38 cellular contexts compared by ENCODE assay signal in the genomic region with DNA sequence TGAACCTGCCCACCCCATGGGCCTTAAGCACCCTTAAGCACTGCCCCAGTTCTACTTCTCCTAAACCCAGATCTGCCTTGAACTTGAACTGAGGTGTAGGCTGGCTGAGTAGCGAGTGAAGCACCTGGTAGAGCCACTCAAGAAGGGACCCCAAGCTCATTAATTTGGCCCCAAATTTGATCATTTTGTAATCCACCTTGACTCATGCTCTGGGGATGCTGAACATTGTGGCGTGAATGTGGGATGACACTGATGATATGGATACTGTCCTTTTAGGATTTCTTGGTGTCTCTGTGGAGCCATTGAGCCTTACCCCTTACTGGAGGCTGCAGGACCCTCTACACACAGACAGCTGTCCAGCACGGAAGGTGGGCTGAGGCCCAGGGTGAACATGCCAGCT. TPM values are rescaled to one million over a fixed set of nuclear protein-coding genes. Genes with fewer than 3 reads are reported as not detected.
DNase-seq lines count a peak whose midpoint lies in the region; ATAC-seq, FAIRE-seq and TF ChIP-seq lines count a peak whose summit lies in the region.
"Had no signal": no experiment of that assay in that cellular context is flagged by ENCODE, and none has a peak within 500 bp of the region (broad histone marks: within the 10 kb centered on the region; RNA-seq: fewer than 3 reads in every experiment).

A gene (plus strand): TSS at position 301 of the 400 bp plus-strand sequence. CDS start 91 bp downstream, at position 392.

- in situ Hi-C loops in IMR-90 (cut with MboI; ENCODE audit: low sequenced_read_pairs): no loop called here

- H2AK9ac ChIP-seq in IMR-90 (replicated peaks; ENCODE audit: low read depth, low read length, poor library complexity): peak within 1 kb of the TSS; percentile 42

- no peaks in the 10 kb centered on the region for H3K79me1 ChIP-seq in IMR-90 (ENCODE audit: low read depth in 1 of 2, low read length in 2 of 2)

- TF ChIP-seq RAD21 in IMR-90 (IDR thresholded peaks at IDR 0.05; ENCODE audit: low read length): no peak

- no peak for DNase-seq in IMR-90
- DNase-seq in astrocyte (ENCODE audit: low read depth): no peak
- DNase-seq in osteoblast (ENCODE audit: insufficient read length, low spot score, missing footprints): peak; percentile 48
- DNase-seq in breast epithelium (ENCODE audit: low spot score in 2 of 2): no peak
- no peak for DNase-seq in cerebellar nuclear complex (lab: John Stamatoyannopoulos, UW)
- no peak for DNase-seq in left lobe of liver (ENCODE audit: low spot score)
- DNase-seq: 8988T; ACHN; AML-193; BE2C; C1 segment of cervical spinal cord; Caco-2; Calu3; CD4-positive, alpha-beta memory T cell; CD4-positive, alpha-beta T cell; CD4-positive, CD25-positive, alpha-beta regulatory T cell; CD8-positive, alpha-beta memory T cell; CD8-positive, alpha-beta T cell; COR-L47; DMS 273 treated with DMSO at 0.1 percent for 48 hours; DMS153; DMS53; DMS79; DMS79 treated with DMSO at 0.1 percent for 48 hours; DND-41; EL had no signal

- H3K27me3 ChIP-seq in IMR-90 (ENCODE audit: control insufficient read depth, insufficient read depth, low read length) (no peaks in the 10 kb centered on the region; the same call in 1 of the 2 replicates), astrocyte (ENCODE audit: insufficient read depth, low read length) (no peaks in the 10 kb centered on the region), osteoblast (ENCODE audit: insufficient read depth, low read length) (no peaks in the 10 kb centered on the region), breast epithelium (peaks cover 0 to 3% of the 10 kb centered on the region in 2 donors)
- H3K27me3 ChIP-seq: BE2C had no signal

- no peak within 1 kb of the TSS for H2AK5ac ChIP-seq in IMR-90 (ENCODE audit: low read depth, low read length)

- H3K36me3 ChIP-seq in IMR-90 (ENCODE audit: control insufficient read depth, insufficient read depth, low read length) (no peaks in the 10 kb centered on the region), astrocyte (ENCODE audit: insufficient read depth, low read length) (no peaks in the 10 kb centered on the region), osteoblast (ENCODE audit: insufficient read depth, low read length) (no peaks in the 10 kb centered on the region), breast epithelium (no peaks in the 10 kb centered on the region)
- H3K36me3 ChIP-seq: BE2C; BLaER1; BLaER1 treated with 17β-estradiol and CSF1 and Interleukin-3, amounts not matched to agents 10 nM and 100 nM had no signal

- CTCF ChIA-PET in IMR-90 (lab: Yijun Ruan, JAX): no interaction called here

- intact Hi-C loops in IMR-90 (cut with micrococcal nuclease): no loop called here
- intact Hi-C loops in breast epithelium (cut with DNase I; ENCODE audit: low total_unique reads): no loop called here

- H3K4ac ChIP-seq in IMR-90 (ENCODE audit: low read depth, low read length): no peak within 1 kb of the TSS

- peak; percentile 72 for FAIRE-seq in astrocyte (lab: Jason Lieb, UNC)
- FAIRE-seq: A204.1, A549, D721Med had no signal

- H2AFZ ChIP-seq in IMR-90 (replicated peaks; ENCODE audit: low read length, poor library complexity) (no peak within 1 kb of the TSS), astrocyte (ENCODE audit: low read depth, low read length) (no peak within 1 kb of the TSS), osteoblast (ENCODE audit: low read length) (no peak within 1 kb of the TSS)

- no peaks in the 10 kb centered on the region for H3K9me3 Mint-ChIP-seq in astrocyte (ENCODE audit: unreplicated experiment)
- H3K9me3 Mint-ChIP-seq: CD4-positive, alpha-beta memory T cell; CD4-positive, alpha-beta T cell; CD4-positive, CD25-positive, alpha-beta regulatory T cell; CD8-positive, alpha-beta memory T cell; CD8-positive, alpha-beta T cell had no signal

- no peak within 1 kb of the TSS for H2BK120ac ChIP-seq in IMR-90 (ENCODE audit: low read depth, low read length)

- dilution Hi-C loops in IMR-90 (cut with HindIII; ENCODE audit: low sequenced_read_pairs, unreplicated experiment): no loop called here

- H2BK20ac ChIP-seq in IMR-90 (ENCODE audit: low read depth, low read length): no peak within 1 kb of the TSS

- no peak within 1 kb of the TSS for H4K5ac ChIP-seq in IMR-90 (ENCODE audit: low read depth, low read length)

- H3K14ac ChIP-seq in IMR-90 (replicated peaks; ENCODE audit: low read depth, low read length): no peak within 1 kb of the TSS

- TF ChIP-seq POLR2A in IMR-90 (IDR thresholded peaks at IDR 0.05; ENCODE audit: low read depth, low read length) (no peak), breast epithelium (IDR thresholded peaks at IDR 0.05) (no peak)

- WGBS in IMR-90 (ENCODE audit: extremely low coverage in 2 of 2, insufficient read length in 1 of 2), 2 experiments: no CpG with 5 or more reads among the region's 3 CpGs

- H3K79me2 ChIP-seq in astrocyte (ENCODE audit: insufficient read depth, low read length): no peaks in the 10 kb centered on the region
- H3K79me2 ChIP-seq in osteoblast (ENCODE audit: insufficient read depth, low read length): no peaks in the 10 kb centered on the region

- H3K36me3 Mint-ChIP-seq in astrocyte (ENCODE audit: low read depth, unreplicated experiment): no peaks in the 10 kb centered on the region
- H3K36me3 Mint-ChIP-seq: CD14-positive monocyte; CD4-positive, CD25-positive, alpha-beta regulatory T cell had no signal

- H2BK5ac ChIP-seq in IMR-90 (ENCODE audit: low read depth, low read length, poor library complexity, severe bottlenecking): no peak within 1 kb of the TSS

- H3K23ac ChIP-seq in IMR-90 (ENCODE audit: low read depth, low read length): no peak within 1 kb of the TSS

- ATAC-seq in IMR-90 (ENCODE audit: low read depth) (no peak), left lobe of liver (no peak)
- ATAC-seq: A549; CD8-positive, alpha-beta T cell had no signal

- no peak within 1 kb of the TSS for H3K9ac ChIP-seq in IMR-90 (ENCODE audit: low read depth, low read length)
- H3K9ac ChIP-seq in astrocyte (ENCODE audit: low read length): no peak within 1 kb of the TSS
- H3K9ac ChIP-seq: BLaER1; BLaER1 treated with 17β-estradiol and CSF1 and Interleukin-3, amounts not matched to agents 10 nM and 100 nM had no signal

- no peaks in the 10 kb centered on the region for H3K27me3 Mint-ChIP-seq in astrocyte (ENCODE audit: low read depth, unreplicated experiment)
- H3K27me3 Mint-ChIP-seq: B cell; CD4-positive, alpha-beta memory T cell; CD4-positive, alpha-beta T cell; CD4-positive, CD25-positive, alpha-beta regulatory T cell had no signal

- H3K56ac ChIP-seq in IMR-90 (ENCODE audit: extremely low read depth, insufficient read depth, low read length): no peak within 1 kb of the TSS

- no peaks in the 10 kb centered on the region for H3K9me3 ChIP-seq in IMR-90 (ENCODE audit: control insufficient read depth, insufficient read depth, low read length)
- H3K9me3 ChIP-seq in astrocyte (ENCODE audit: insufficient read depth, low read depth, low read length): no peaks in the 10 kb centered on the region
- H3K9me3 ChIP-seq in osteoblast (ENCODE audit: low read depth, low read length): no peaks in the 10 kb centered on the region
- no peaks in the 10 kb centered on the region for H3K9me3 ChIP-seq in breast epithelium
- H3K9me3 ChIP-seq: A549, BE2C, Caco-2 had no signal

- no peak for TF ChIP-seq CTCF in IMR-90 (conservative IDR thresholded peaks at IDR 0.05; ENCODE audit: low read depth, low read length)
- no peak for TF ChIP-seq CTCF in astrocyte (IDR thresholded peaks at IDR 0.05; ENCODE audit: insufficient read depth, low read depth, low read length)
- TF ChIP-seq CTCF in osteoblast (IDR thresholded peaks at IDR 0.05; ENCODE audit: extremely low read depth, low read depth, low read length): no peak
- TF ChIP-seq CTCF in breast epithelium (IDR thresholded peaks at IDR 0.05): no peak

- H3K4me1 ChIP-seq in IMR-90 (ENCODE audit: control insufficient read depth, insufficient read depth, low read length): no peaks in the 10 kb centered on the region
- H3K4me1 ChIP-seq in astrocyte (ENCODE audit: insufficient read depth, low read length): no peaks in the 10 kb centered on the region
- no peaks in the 10 kb centered on the region for H3K4me1 ChIP-seq in osteoblast (ENCODE audit: insufficient read depth, low read length)
- no peaks in the 10 kb centered on the region for H3K4me1 ChIP-seq in breast epithelium
- H3K4me1 ChIP-seq: A549; BE2C; BLaER1; BLaER1 treated with 17β-estradiol and CSF1 and Interleukin-3, amounts not matched to agents 10 nM and 100 nM; Caco-2 had no signal

- no peak within 1 kb of the TSS for H2BK15ac ChIP-seq in IMR-90 (ENCODE audit: low read depth, low read length)

- H3K18ac ChIP-seq in IMR-90 (ENCODE audit: low read depth, low read length): no peak within 1 kb of the TSS

- no peak within 1 kb of the TSS for H3K27ac Mint-ChIP-seq in astrocyte (ENCODE audit: unreplicated experiment)
- H3K27ac Mint-ChIP-seq: B cell; CD4-positive, alpha-beta T cell; CD8-positive, alpha-beta T cell had no signal

- no peak within 1 kb of the TSS for H3K4me3 Mint-ChIP-seq in astrocyte (ENCODE audit: unreplicated experiment)
- H3K4me3 Mint-ChIP-seq: B cell; CD14-positive monocyte; CD4-positive, alpha-beta memory T cell; CD4-positive, alpha-beta T cell; CD8-positive, alpha-beta memory T cell; CD8-positive, alpha-beta T cell had no signal

- no peaks in the 10 kb centered on the region for H4K20me1 ChIP-seq in IMR-90 (ENCODE audit: insufficient read depth, low read length)
- H4K20me1 ChIP-seq in astrocyte (ENCODE audit: insufficient read depth, low read length): no peaks in the 10 kb centered on the region
- no peaks in the 10 kb centered on the region for H4K20me1 ChIP-seq in osteoblast (ENCODE audit: insufficient read depth, low read length)
- H4K20me1 ChIP-seq: BLaER1; BLaER1 treated with 17β-estradiol and CSF1 and Interleukin-3, amounts not matched to agents 10 nM and 100 nM had no signal

- no peak within 1 kb of the TSS for H3K27ac ChIP-seq in IMR-90 (ENCODE audit: insufficient read depth, low read length)
- no peak within 1 kb of the TSS for H3K27ac ChIP-seq in astrocyte (ENCODE audit: low read depth, low read length)
- no peak within 1 kb of the TSS for H3K27ac ChIP-seq in osteoblast (ENCODE audit: low read depth, low read length)
- H3K27ac ChIP-seq in breast epithelium: no peak within 1 kb of the TSS
- H3K27ac ChIP-seq: 22Rv1; A549; BLaER1; BLaER1 treated with 17β-estradiol and CSF1 and Interleukin-3, amounts not matched to agents 10 nM and 100 nM; C4-2B had no signal

- POLR2A ChIA-PET in IMR-90 (lab: Charles Lee; ENCODE audit: unreplicated experiment): no interaction called here

- H3K4me1 Mint-ChIP-seq in astrocyte (ENCODE audit: low read depth, unreplicated experiment): no peaks in the 10 kb centered on the region

- no peak within 1 kb of the TSS for H4K8ac ChIP-seq in IMR-90 (ENCODE audit: low read depth in 2 of 2, low read length in 2 of 2)

- no TSS peak for BruUV-seq in IMR-90 (replicated peaks; lab: Mats Ljungman, UMichigan)

- no peak within 1 kb of the TSS for H4K91ac ChIP-seq in IMR-90 (ENCODE audit: insufficient read depth, low read depth, low read length)

- H3K4me3 ChIP-seq in IMR-90 (ENCODE audit: insufficient read depth, low read depth, low read length) (no peak within 1 kb of the TSS), astrocyte (ENCODE audit: insufficient read depth, low read depth, low read length) (no peak within 1 kb of the TSS), osteoblast (ENCODE audit: insufficient read depth, low read length) (no peak within 1 kb of the TSS), breast epithelium (no peak within 1 kb of the TSS)
- H3K4me3 ChIP-seq: A549; BLaER1; BLaER1 treated with 17β-estradiol and CSF1 and Interleukin-3, amounts not matched to agents 10 nM and 100 nM had no signal

- peaks cover 6% of the 10 kb centered on the region; the same call in 1 of the 2 replicates for H3K9me1 ChIP-seq in IMR-90 (ENCODE audit: insufficient read depth, low read length)

- H3K4me2 ChIP-seq in IMR-90 (ENCODE audit: low read depth, low read length) (no peak within 1 kb of the TSS), astrocyte (ENCODE audit: low read length) (no peak within 1 kb of the TSS), osteoblast (ENCODE audit: insufficient read depth, low read length) (no peak within 1 kb of the TSS)
- H3K4me2 ChIP-seq: A549; BLaER1; BLaER1 treated with 17β-estradiol and CSF1 and Interleukin-3, amounts not matched to agents 10 nM and 100 nM had no signal

RNA-seq across cellular contexts. Expression of the gene that starts here (rescaled TPM):
- under 0.01 TPM in 1 of 2 replicates, not detected in the other for total RNA-seq in IMR-90 (2012; rRNA removed)
- not detected in 2 replicates for polyA plus RNA-seq in IMR-90 (2012; rRNA removed)
- polyA plus RNA-seq in IMR-90 (2012; cell fraction: cytosol; rRNA removed): not detected in 2 replicates
- not detected in 2 replicates for polyA plus RNA-seq in IMR-90 (2012; cell fraction: nucleus; rRNA removed; ENCODE audit: low replicate concordance)
- 0.17 and 0.54 TPM in 2 replicates for total RNA-seq in astrocyte
- total RNA-seq in osteoblast: under 0.01 TPM in 1 of 2 replicates, not detected in the other
- under 1 TPM in 2 of 3 donors, not detected in 1; 0.29 to 0.33 TPM for total RNA-seq in breast epithelium
- not detected for total RNA-seq in left lobe of liver
- total RNA-seq: A172, A673, Caco-2, Calu3 had no signal
- polyA plus RNA-seq: BJ; CD14-positive monocyte; CD8-positive, alpha-beta memory T cell had no signal

Comparison
In these comparisons a context has a peak if more than half of its experiments do, and no peak if none do; other contexts are left out.
1. Peak in DNase-seq in osteoblast; RNA of the gene not detected or under 1 TPM.